In genomic region chr6:97025088-97025487, GRCh38 we compare ENCODE assay signal across 17 cellular contexts.
A peak's percentile ranks its signal among the peaks of the same experiment; 100 is the strongest.
DNase-seq lines count a peak whose midpoint lies in the region; ATAC-seq lines count a peak whose summit lies in the region.
"Had no signal": no experiment of that assay in that cellular context is flagged by ENCODE, and none has a peak within 500 bp of the region (broad histone marks: within the 10 kb centered on the region; RNA-seq: fewer than 3 reads in every experiment).

No MANE protein-coding gene starts in this region.

- no peak overlapping the region for H3K4me2 ChIP-seq in Karpas-422 (ENCODE audit: low read depth, low read length, poor library complexity, severe bottlenecking)
- H3K4me2 ChIP-seq: BLaER1 had no signal

- ATAC-seq in HG03565 (IDR thresholded peaks at IDR 0.05; ENCODE audit: unreplicated experiment) = no peak
- ATAC-seq: CD8-positive, alpha-beta T cell had no signal

- DNase-seq in pons (ENCODE audit: low spot score) = peak; percentile 53
- no peak for DNase-seq in NCI-H526 treated with DMSO at 0.1 percent for 48 hours (lab: John Stamatoyannopoulos, UW)
- DNase-seq in Karpas-422 = no peak
- DNase-seq: Caco-2; CD4-positive, CD25-positive, alpha-beta regulatory T cell; CD8-positive, alpha-beta T cell; DMS153; DND-41; GOT3; HFFc6 had no signal

- no peaks in the 10 kb centered on the region for H3K9me2 ChIP-seq in Karpas-422 (replicated peaks; ENCODE audit: insufficient read depth, low read length)

- no peaks in the 10 kb centered on the region for H3K79me2 ChIP-seq in Karpas-422 (ENCODE audit: low read length)

- no peaks in the 10 kb centered on the region for H3K9me3 ChIP-seq in Karpas-422 (ENCODE audit: low read length)
- H3K9me3 ChIP-seq: BLaER1, Caco-2, HAP-1 had no signal

- no peaks in the 10 kb centered on the region for H3K4me1 ChIP-seq in Karpas-422 (ENCODE audit: low read length)
- H3K4me1 ChIP-seq: BLaER1, Caco-2, HAP-1 had no signal

- no peak overlapping the region for H2AFZ ChIP-seq in Karpas-422 (ENCODE audit: low read length)

- no peaks in the 10 kb centered on the region for H3K36me3 ChIP-seq in Karpas-422 (ENCODE audit: insufficient read depth, low read length)
- H3K36me3 ChIP-seq: BLaER1, HAP-1 had no signal

- no peaks in the 10 kb centered on the region for H4K20me1 ChIP-seq in Karpas-422 (ENCODE audit: insufficient read depth, low read depth, low read length)
- H4K20me1 ChIP-seq: BLaER1 had no signal

- peak overlapping the region; percentile 82 for H3K27ac ChIP-seq in angular gyrus (ENCODE audit: low read depth, low read length)
- H3K27ac ChIP-seq in cingulate gyrus (ENCODE audit: low read depth, low read length) = peak overlapping the region; percentile 86
- peak overlapping the region; percentile 94 for H3K27ac ChIP-seq in temporal lobe (ENCODE audit: low read depth, low read length)
- H3K27ac ChIP-seq in Karpas-422 (ENCODE audit: low read length) = no peak overlapping the region
- H3K27ac ChIP-seq: BLaER1, C4-2B had no signal

- no peak overlapping the region for H3K9ac ChIP-seq in Karpas-422 (ENCODE audit: low read length)
- H3K9ac ChIP-seq: BLaER1 had no signal

- H3K4me3 ChIP-seq in Karpas-422 (ENCODE audit: low read length) = no peak overlapping the region
- H3K4me3 ChIP-seq: BLaER1, HAP-1 had no signal

- no peaks in the 10 kb centered on the region for H3K27me3 ChIP-seq in Karpas-422 (ENCODE audit: low read length)
- H3K27me3 ChIP-seq: BLaER1 had no signal
